1 cellular context compared by ENCODE assay signal in genomic region chr12:27024291-27024690, GRCh38.
TF ChIP-seq lines count a peak whose summit lies in the region.

No MANE protein-coding gene starts in this region.

TF ChIP-seq in WTC11, 78 proteins besides CTCF, POLR2A, EP300 and RAD21 (continued from another document):
- TF ChIP-seq ZNF281 (CRISPR knock-in tag; IDR thresholded peaks at IDR 0.05) (no peak), IRF2 (CRISPR knock-in tag; IDR thresholded peaks at IDR 0.05; ENCODE audit: borderline replicate concordance, low read depth) (no peak), RORB (CRISPR knock-in tag; IDR thresholded peaks at IDR 0.05) (no peak), CREM (CRISPR knock-in tag; IDR thresholded peaks at IDR 0.05) (no peak), ZNF219 (CRISPR knock-in tag; IDR thresholded peaks at IDR 0.05; ENCODE audit: borderline replicate concordance) (no peak), SOX15 (CRISPR knock-in tag; IDR thresholded peaks at IDR 0.05) (no peak), TEAD4 (CRISPR knock-in tag; IDR thresholded peaks at IDR 0.05) (no peak), GRHL2 (CRISPR knock-in tag; IDR thresholded peaks at IDR 0.05; ENCODE audit: insufficient replicate concordance, severe bottlenecking) (no peak)
- TF ChIP-seq, protein P1, sequence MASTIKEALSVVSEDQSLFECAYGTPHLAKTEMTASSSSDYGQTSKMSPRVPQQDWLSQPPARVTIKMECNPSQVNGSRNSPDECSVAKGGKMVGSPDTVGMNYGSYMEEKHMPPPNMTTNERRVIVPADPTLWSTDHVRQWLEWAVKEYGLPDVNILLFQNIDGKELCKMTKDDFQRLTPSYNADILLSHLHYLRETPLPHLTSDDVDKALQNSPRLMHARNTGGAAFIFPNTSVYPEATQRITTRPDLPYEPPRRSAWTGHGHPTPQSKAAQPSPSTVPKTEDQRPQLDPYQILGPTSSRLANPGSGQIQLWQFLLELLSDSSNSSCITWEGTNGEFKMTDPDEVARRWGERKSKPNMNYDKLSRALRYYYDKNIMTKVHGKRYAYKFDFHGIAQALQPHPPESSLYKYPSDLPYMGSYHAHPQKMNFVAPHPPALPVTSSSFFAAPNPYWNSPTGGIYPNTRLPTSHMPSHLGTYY (CRISPR knock-in tag; IDR thresholded peaks at IDR 0.05): no peak
- TF ChIP-seq, protein P2, sequence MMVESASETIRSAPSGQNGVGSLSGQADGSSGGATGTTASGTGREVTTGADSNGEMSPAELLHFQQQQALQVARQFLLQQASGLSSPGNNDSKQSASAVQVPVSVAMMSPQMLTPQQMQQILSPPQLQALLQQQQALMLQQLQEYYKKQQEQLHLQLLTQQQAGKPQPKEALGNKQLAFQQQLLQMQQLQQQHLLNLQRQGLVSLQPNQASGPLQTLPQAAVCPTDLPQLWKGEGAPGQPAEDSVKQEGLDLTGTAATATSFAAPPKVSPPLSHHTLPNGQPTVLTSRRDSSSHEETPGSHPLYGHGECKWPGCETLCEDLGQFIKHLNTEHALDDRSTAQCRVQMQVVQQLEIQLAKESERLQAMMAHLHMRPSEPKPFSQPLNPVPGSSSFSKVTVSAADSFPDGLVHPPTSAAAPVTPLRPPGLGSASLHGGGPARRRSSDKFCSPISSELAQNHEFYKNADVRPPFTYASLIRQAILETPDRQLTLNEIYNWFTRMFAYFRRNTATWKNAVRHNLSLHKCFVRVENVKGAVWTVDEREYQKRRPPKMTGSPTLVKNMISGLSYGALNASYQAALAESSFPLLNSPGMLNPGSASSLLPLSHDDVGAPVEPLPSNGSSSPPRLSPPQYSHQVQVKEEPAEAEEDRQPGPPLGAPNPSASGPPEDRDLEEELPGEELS (CRISPR knock-in tag; IDR thresholded peaks at IDR 0.05): no peak
- TF ChIP-seq, protein P3, sequence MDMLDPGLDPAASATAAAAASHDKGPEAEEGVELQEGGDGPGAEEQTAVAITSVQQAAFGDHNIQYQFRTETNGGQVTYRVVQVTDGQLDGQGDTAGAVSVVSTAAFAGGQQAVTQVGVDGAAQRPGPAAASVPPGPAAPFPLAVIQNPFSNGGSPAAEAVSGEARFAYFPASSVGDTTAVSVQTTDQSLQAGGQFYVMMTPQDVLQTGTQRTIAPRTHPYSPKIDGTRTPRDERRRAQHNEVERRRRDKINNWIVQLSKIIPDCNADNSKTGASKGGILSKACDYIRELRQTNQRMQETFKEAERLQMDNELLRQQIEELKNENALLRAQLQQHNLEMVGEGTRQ (CRISPR knock-in tag; IDR thresholded peaks at IDR 0.05): no peak
- TF ChIP-seq, protein P4, sequence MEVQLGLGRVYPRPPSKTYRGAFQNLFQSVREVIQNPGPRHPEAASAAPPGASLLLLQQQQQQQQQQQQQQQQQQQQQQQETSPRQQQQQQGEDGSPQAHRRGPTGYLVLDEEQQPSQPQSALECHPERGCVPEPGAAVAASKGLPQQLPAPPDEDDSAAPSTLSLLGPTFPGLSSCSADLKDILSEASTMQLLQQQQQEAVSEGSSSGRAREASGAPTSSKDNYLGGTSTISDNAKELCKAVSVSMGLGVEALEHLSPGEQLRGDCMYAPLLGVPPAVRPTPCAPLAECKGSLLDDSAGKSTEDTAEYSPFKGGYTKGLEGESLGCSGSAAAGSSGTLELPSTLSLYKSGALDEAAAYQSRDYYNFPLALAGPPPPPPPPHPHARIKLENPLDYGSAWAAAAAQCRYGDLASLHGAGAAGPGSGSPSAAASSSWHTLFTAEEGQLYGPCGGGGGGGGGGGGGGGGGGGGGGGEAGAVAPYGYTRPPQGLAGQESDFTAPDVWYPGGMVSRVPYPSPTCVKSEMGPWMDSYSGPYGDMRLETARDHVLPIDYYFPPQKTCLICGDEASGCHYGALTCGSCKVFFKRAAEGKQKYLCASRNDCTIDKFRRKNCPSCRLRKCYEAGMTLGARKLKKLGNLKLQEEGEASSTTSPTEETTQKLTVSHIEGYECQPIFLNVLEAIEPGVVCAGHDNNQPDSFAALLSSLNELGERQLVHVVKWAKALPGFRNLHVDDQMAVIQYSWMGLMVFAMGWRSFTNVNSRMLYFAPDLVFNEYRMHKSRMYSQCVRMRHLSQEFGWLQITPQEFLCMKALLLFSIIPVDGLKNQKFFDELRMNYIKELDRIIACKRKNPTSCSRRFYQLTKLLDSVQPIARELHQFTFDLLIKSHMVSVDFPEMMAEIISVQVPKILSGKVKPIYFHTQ (CRISPR knock-in tag; IDR thresholded peaks at IDR 0.05): no peak
TF ChIP-seq in WTC11: peak in this region for 0.
